ENCODE assay signal across 8 cellular contexts in genomic region chrX:103686199-103687072, GRCh38. TPM values are rescaled to one million over a fixed set of nuclear protein-coding genes. Genes with fewer than 3 reads are reported as not detected.
DNase-seq lines count a peak whose midpoint lies in the region; ATAC-seq and TF ChIP-seq lines count a peak whose summit lies in the region.

A gene with protein sequence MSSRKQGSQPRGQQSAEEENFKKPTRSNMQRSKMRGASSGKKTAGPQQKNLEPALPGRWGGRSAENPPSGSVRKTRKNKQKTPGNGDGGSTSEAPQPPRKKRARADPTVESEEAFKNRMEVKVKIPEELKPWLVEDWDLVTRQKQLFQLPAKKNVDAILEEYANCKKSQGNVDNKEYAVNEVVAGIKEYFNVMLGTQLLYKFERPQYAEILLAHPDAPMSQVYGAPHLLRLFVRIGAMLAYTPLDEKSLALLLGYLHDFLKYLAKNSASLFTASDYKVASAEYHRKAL (minus strand): TSS chrX:103686699. CDS start chrX:103677027, 9,672 bp downstream.

- ATAC-seq in RWPE2 (ENCODE audit: low read depth), result peak; percentile 89
- ATAC-seq in natural killer cell treated with Interleukin-12 subunit alpha and Interleukin-12 subunit beta and Interleukin-15 and Interleukin-18, amount 100 ng/mL, for 72 hours, result peak; percentile 93 to 94
- peak; percentile 94 for ATAC-seq in stimulated activated naive CD8-positive, alpha-beta T cell treated with anti-CD3 and anti-CD28 coated beads, Interleukin-15, amount 100 ng/mL, for 72 hours

- peaks cover 28% of the 10 kb centered on the region for H3K36me3 Mint-ChIP-seq in activated T-helper 2 cell treated with anti-CD3 and anti-CD28 coated beads, Interferon-gamma antibody, Interleukin-2, Interleukin-4, amounts not matched to agents 10 μg/mL and 5 μg/mL and 100 μg/mL, durations not matched to agents 14 hours and 24 hours and 36 hours (ENCODE audit: low read depth)
- peaks cover 6% of the 10 kb centered on the region for H3K36me3 Mint-ChIP-seq in natural killer cell treated with Interleukin-12 subunit alpha and Interleukin-12 subunit beta and Interleukin-15 and Interleukin-18, amount 100 ng/mL, for 72 hours

- peak within 1 kb of the TSS; percentile 82 for H3K4me3 ChIP-seq in RWPE2 (ENCODE audit: severe bottlenecking)
- peak within 1 kb of the TSS; percentile 89 for H3K4me3 ChIP-seq in fibroblast of pulmonary artery (replicated peaks; ENCODE audit: low read depth, low read length)

- H3K36me3 ChIP-seq in RWPE2 (ENCODE audit: low read depth), result peaks cover 47% of the 10 kb centered on the region

- H3K9me3 ChIP-seq in RWPE2 (ENCODE audit: severe bottlenecking), result no peaks in the 10 kb centered on the region

- H3K27ac ChIP-seq in RWPE2 (ENCODE audit: poor library complexity, severe bottlenecking), result peak within 1 kb of the TSS; percentile 87

- no peaks in the 10 kb centered on the region for H3K4me1 ChIP-seq in RWPE2 (ENCODE audit: insufficient read depth, poor library complexity, severe bottlenecking)

- DNase-seq in EL, result peak; percentile 98
- DNase-seq in H4 (ENCODE audit: low spot score), result peak; percentile 99
- DNase-seq in LoVo (ENCODE audit: low spot score), result peak; percentile 85
- DNase-seq in RWPE2 (ENCODE audit: low spot score), result peak; percentile 88
- DNase-seq in activated T-helper 2 cell treated with anti-CD3 and anti-CD28 coated beads, Interferon-gamma antibody, Interleukin-2, Interleukin-4, amounts not matched to agents 10 μg/mL and 5 μg/mL and 100 μg/mL, durations not matched to agents 14 hours and 24 hours and 36 hours (ENCODE audit: low spot score), result peak; percentile 88
- DNase-seq in fibroblast of pulmonary artery (ENCODE audit: low read depth), result peak; percentile 99
- DNase-seq in natural killer cell treated with Interleukin-12 subunit alpha and Interleukin-12 subunit beta and Interleukin-15 and Interleukin-18, amount 100 ng/mL, for 72 hours (ENCODE audit: low spot score), result peak; percentile 93
- peak; percentile 77 to 91 for DNase-seq in stimulated activated naive CD8-positive, alpha-beta T cell treated with anti-CD3 and anti-CD28 coated beads, Interleukin-15, amount 100 ng/mL, for 72 hours

- no peak for TF ChIP-seq CTCF in RWPE2 (IDR thresholded peaks at IDR 0.05; ENCODE audit: poor library complexity, severe bottlenecking)
- no peak for TF ChIP-seq CTCF in fibroblast of pulmonary artery (IDR thresholded peaks at IDR 0.05; ENCODE audit: low read length, missing control alignments)

- H3K4me3 Mint-ChIP-seq in activated T-helper 2 cell treated with anti-CD3 and anti-CD28 coated beads, Interferon-gamma antibody, Interleukin-2, Interleukin-4, amounts not matched to agents 10 μg/mL and 5 μg/mL and 100 μg/mL, durations not matched to agents 14 hours and 24 hours and 36 hours (ENCODE audit: low read depth), result peak within 1 kb of the TSS; percentile 88
- H3K4me3 Mint-ChIP-seq in natural killer cell treated with Interleukin-12 subunit alpha and Interleukin-12 subunit beta and Interleukin-15 and Interleukin-18, amount 100 ng/mL, for 72 hours, result no peak within 1 kb of the TSS
- H3K4me3 Mint-ChIP-seq in stimulated activated naive CD8-positive, alpha-beta T cell treated with anti-CD3 and anti-CD28 coated beads, Interleukin-15, amount 100 ng/mL, for 72 hours, result peak within 1 kb of the TSS in 1 of 2 donors; percentile 73

- H3K27ac Mint-ChIP-seq in activated T-helper 2 cell treated with anti-CD3 and anti-CD28 coated beads, Interferon-gamma antibody, Interleukin-2, Interleukin-4, amounts not matched to agents 10 μg/mL and 5 μg/mL and 100 μg/mL, durations not matched to agents 14 hours and 24 hours and 36 hours, result peak within 1 kb of the TSS; percentile 84
- no peak within 1 kb of the TSS for H3K27ac Mint-ChIP-seq in natural killer cell treated with Interleukin-12 subunit alpha and Interleukin-12 subunit beta and Interleukin-15 and Interleukin-18, amount 100 ng/mL, for 72 hours
- peak within 1 kb of the TSS; percentile 67 to 91 for H3K27ac Mint-ChIP-seq in stimulated activated naive CD8-positive, alpha-beta T cell treated with anti-CD3 and anti-CD28 coated beads, Interleukin-15, amount 100 ng/mL, for 72 hours

- no peaks in the 10 kb centered on the region for H3K27me3 ChIP-seq in RWPE2 (ENCODE audit: insufficient read depth, poor library complexity, severe bottlenecking)

- H3K4me1 Mint-ChIP-seq in activated T-helper 2 cell treated with anti-CD3 and anti-CD28 coated beads, Interferon-gamma antibody, Interleukin-2, Interleukin-4, amounts not matched to agents 10 μg/mL and 5 μg/mL and 100 μg/mL, durations not matched to agents 14 hours and 24 hours and 36 hours (ENCODE audit: low read depth), result peaks cover 8% of the 10 kb centered on the region
- H3K4me1 Mint-ChIP-seq in natural killer cell treated with Interleukin-12 subunit alpha and Interleukin-12 subunit beta and Interleukin-15 and Interleukin-18, amount 100 ng/mL, for 72 hours (ENCODE audit: low read depth in 2 of 2), result peaks cover 3 to 4% of the 10 kb centered on the region in 2 donors
- peaks cover 6% of the 10 kb centered on the region for H3K4me1 Mint-ChIP-seq in stimulated activated naive CD8-positive, alpha-beta T cell treated with anti-CD3 and anti-CD28 coated beads, Interleukin-15, amount 100 ng/mL, for 72 hours

- intact Hi-C loops in activated T-helper 2 cell treated with anti-CD3 and anti-CD28 coated beads, Interferon-gamma antibody, Interleukin-2, Interleukin-4, amounts not matched to agents 10 μg/mL and 5 μg/mL and 100 μg/mL, durations not matched to agents 14 hours and 24 hours and 36 hours (cut with micrococcal nuclease), result loop anchor here (1.0 to 5.0 kb wide), 5 partner anchors 48 to 471 kb away; partner anchors contain the start of genes SLC25A53 and TCEAL1

- H3K9me3 Mint-ChIP-seq in activated T-helper 2 cell treated with anti-CD3 and anti-CD28 coated beads, Interferon-gamma antibody, Interleukin-2, Interleukin-4, amounts not matched to agents 10 μg/mL and 5 μg/mL and 100 μg/mL, durations not matched to agents 14 hours and 24 hours and 36 hours, result no peaks in the 10 kb centered on the region
- no peaks in the 10 kb centered on the region for H3K9me3 Mint-ChIP-seq in natural killer cell treated with Interleukin-12 subunit alpha and Interleukin-12 subunit beta and Interleukin-15 and Interleukin-18, amount 100 ng/mL, for 72 hours
- H3K9me3 Mint-ChIP-seq in stimulated activated naive CD8-positive, alpha-beta T cell treated with anti-CD3 and anti-CD28 coated beads, Interleukin-15, amount 100 ng/mL, for 72 hours, result no peaks in the 10 kb centered on the region

- H3K27me3 Mint-ChIP-seq in activated T-helper 2 cell treated with anti-CD3 and anti-CD28 coated beads, Interferon-gamma antibody, Interleukin-2, Interleukin-4, amounts not matched to agents 10 μg/mL and 5 μg/mL and 100 μg/mL, durations not matched to agents 14 hours and 24 hours and 36 hours (ENCODE audit: low read depth), result no peaks in the 10 kb centered on the region
- no peaks in the 10 kb centered on the region for H3K27me3 Mint-ChIP-seq in natural killer cell treated with Interleukin-12 subunit alpha and Interleukin-12 subunit beta and Interleukin-15 and Interleukin-18, amount 100 ng/mL, for 72 hours
- H3K27me3 Mint-ChIP-seq in stimulated activated naive CD8-positive, alpha-beta T cell treated with anti-CD3 and anti-CD28 coated beads, Interleukin-15, amount 100 ng/mL, for 72 hours, result no peaks in the 10 kb centered on the region

RNA-seq across cellular contexts. Expression of the gene that starts here (rescaled TPM):
- total RNA-seq in H4 (2014; rRNA removed; shearing (Covaris generic)), result 950 and 1,107 TPM in 2 replicates
- total RNA-seq in activated T-helper 2 cell treated with anti-CD3 and anti-CD28 coated beads, Interferon-gamma antibody, Interleukin-2, Interleukin-4, amounts not matched to agents 10 μg/mL and 5 μg/mL and 100 μg/mL, durations not matched to agents 14 hours and 24 hours and 36 hours, result 241 and 249 TPM in 2 replicates
- total RNA-seq in natural killer cell treated with Interleukin-12 subunit alpha and Interleukin-12 subunit beta and Interleukin-15 and Interleukin-18, amount 100 ng/mL, for 72 hours, result 100 to 1,000 TPM; 176 to 184 TPM

Comparison
In these comparisons a context has a peak if more than half of its experiments do, and no peak if none do; other contexts are left out.
1. Peak in every context shown above with its lines: DNase-seq, ATAC-seq, H3K4me3 ChIP-seq and H3K27ac ChIP-seq.
2. H3K27ac Mint-ChIP-seq: peak in activated T-helper 2 cell treated with anti-CD3 and anti-CD28 coated beads, Interferon-gamma antibody, Interleukin-2, Interleukin-4, amounts not matched to agents 10 μg/mL and 5 μg/mL and 100 μg/mL, durations not matched to agents 14 hours and 24 hours and 36 hours (single experiment) and stimulated activated naive CD8-positive, alpha-beta T cell treated with anti-CD3 and anti-CD28 coated beads, Interleukin-15, amount 100 ng/mL, for 72 hours (2 of 2); none in natural killer cell treated with Interleukin-12 subunit alpha and Interleukin-12 subunit beta and Interleukin-15 and Interleukin-18, amount 100 ng/mL, for 72 hours (0 of 2).